Comparison of ENCODE assay signal across 13 cellular contexts in the genomic region with DNA sequence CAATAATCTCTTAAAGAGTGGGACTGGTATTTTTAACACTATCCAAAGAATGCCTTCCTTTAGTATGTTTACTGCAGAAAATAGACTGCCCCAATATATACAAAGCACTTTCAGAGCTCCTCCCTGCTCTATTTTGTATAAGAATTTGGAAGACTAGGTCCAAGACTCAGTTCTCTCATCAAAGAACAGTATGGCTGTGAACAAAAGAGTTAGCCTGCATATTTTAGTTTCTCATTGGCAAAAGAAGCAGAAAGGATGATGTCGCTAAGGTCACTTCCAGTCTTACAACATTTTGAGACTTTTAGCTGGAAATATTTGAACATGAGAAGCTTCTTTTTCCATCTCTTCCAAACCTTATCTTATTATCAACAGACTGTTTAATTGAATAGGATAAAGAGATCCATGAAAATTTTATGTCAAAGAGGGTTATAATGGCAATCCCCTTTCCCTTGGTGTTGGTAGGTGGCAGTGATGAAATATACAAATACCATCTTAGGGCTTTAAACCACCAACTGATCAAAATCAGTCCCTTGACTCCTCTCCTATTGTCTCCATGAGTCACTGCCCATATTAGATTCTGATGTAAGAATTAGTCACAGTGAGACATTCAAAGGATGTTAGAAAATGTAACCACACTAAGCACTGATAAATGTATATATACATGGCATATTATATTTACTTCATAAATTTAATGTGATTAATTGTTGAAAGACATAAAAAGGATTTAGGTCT.
A peak's percentile ranks its signal among the peaks of the same experiment; 100 is the strongest.
DNase-seq lines count a peak whose midpoint lies in the region; ATAC-seq, FAIRE-seq and TF ChIP-seq lines count a peak whose summit lies in the region.
"Had no signal": no experiment of that assay in that cellular context is flagged by ENCODE, and none has a peak within 500 bp of the region (broad histone marks: within the 10 kb centered on the region; RNA-seq: fewer than 3 reads in every experiment).

No MANE protein-coding gene starts in this region.

- ATAC-seq in activated CD8-positive, alpha-beta memory T cell treated with anti-CD3 and anti-CD28 coated beads, Interleukin-2, amount 10 ng/mL, durations not matched to agents 7 days and 5 days, result no peak
- ATAC-seq in GM21825 (IDR thresholded peaks at IDR 0.05; ENCODE audit: unreplicated experiment), result no peak

- TF ChIP-seq CTCF in epithelial cell of esophagus (IDR thresholded peaks at IDR 0.05; ENCODE audit: insufficient read depth, low read depth, low read length, missing control alignments), result no peak

- peak; percentile 96 for FAIRE-seq in RCC 7860 (lab: Jason Lieb, UNC)
- FAIRE-seq: islet of Langerhans had no signal

- no peaks in the 10 kb centered on the region for H3K27me3 Mint-ChIP-seq in activated CD8-positive, alpha-beta memory T cell treated with anti-CD3 and anti-CD28 coated beads, Interleukin-2, amount 10 ng/mL, durations not matched to agents 7 days and 5 days
- peaks cover 2% of the 10 kb centered on the region for H3K27me3 Mint-ChIP-seq in activated naive CD4-positive, alpha-beta T cell treated with anti-CD3 and anti-CD28 coated beads for 36 hours (ENCODE audit: low read depth)

- CTCF ChIA-PET in activated CD8-positive, alpha-beta memory T cell treated with anti-CD3 and anti-CD28 coated beads, Interleukin-2, amount 10 ng/mL, durations not matched to agents 7 days and 5 days (lab: Charles Lee), result no interaction called here
- CTCF ChIA-PET in activated naive CD4-positive, alpha-beta T cell treated with anti-CD3 and anti-CD28 coated beads for 36 hours (lab: Charles Lee), result interaction anchor here (0.5 kb wide), 1 partner anchor 101 kb away, joined by 3 read pairs; no protein-coding TSS in a partner anchor

- peak; percentile 62 for DNase-seq in GM03348 (ENCODE audit: low spot score)
- peak; percentile 86 for DNase-seq in RCC 7860 (ENCODE audit: low spot score)
- peak; percentile 88 for DNase-seq in epithelial cell of esophagus (ENCODE audit: low read depth)
- DNase-seq in pulmonary artery endothelial cell (ENCODE audit: low read depth, low spot score), result peak; percentile 5
- no peak for DNase-seq in activated CD8-positive, alpha-beta memory T cell treated with anti-CD3 and anti-CD28 coated beads, Interleukin-2, amount 10 ng/mL, durations not matched to agents 7 days and 5 days
- no peak for DNase-seq in activated naive CD4-positive, alpha-beta T cell treated with anti-CD3 and anti-CD28 coated beads for 36 hours
- no peak for DNase-seq in activated naive CD4-positive, alpha-beta T cell (lab: John Stamatoyannopoulos, UW)
- DNase-seq: effector memory CD4-positive, alpha-beta T cell; NCI-H2081 treated with DMSO at 0.1 percent for 48 hours; Peyer's patch; posterior cingulate gyrus had no signal

- no peaks in the 10 kb centered on the region for H3K4me1 Mint-ChIP-seq in activated CD8-positive, alpha-beta memory T cell treated with anti-CD3 and anti-CD28 coated beads, Interleukin-2, amount 10 ng/mL, durations not matched to agents 7 days and 5 days
- H3K4me1 Mint-ChIP-seq in activated naive CD4-positive, alpha-beta T cell treated with anti-CD3 and anti-CD28 coated beads for 36 hours (ENCODE audit: low read depth), result no peaks in the 10 kb centered on the region

- H3K9me3 Mint-ChIP-seq in activated CD8-positive, alpha-beta memory T cell treated with anti-CD3 and anti-CD28 coated beads, Interleukin-2, amount 10 ng/mL, durations not matched to agents 7 days and 5 days (ENCODE audit: low read depth), result no peaks in the 10 kb centered on the region
- peaks cover 2% of the 10 kb centered on the region for H3K9me3 Mint-ChIP-seq in activated naive CD4-positive, alpha-beta T cell treated with anti-CD3 and anti-CD28 coated beads for 36 hours

- H3K4me3 ChIP-seq in epithelial cell of esophagus (ENCODE audit: low read length), result no peak overlapping the region
- H3K4me3 ChIP-seq: Peyer's patch had no signal

- H3K4me3 Mint-ChIP-seq in activated CD8-positive, alpha-beta memory T cell treated with anti-CD3 and anti-CD28 coated beads, Interleukin-2, amount 10 ng/mL, durations not matched to agents 7 days and 5 days, result no peak overlapping the region
- H3K4me3 Mint-ChIP-seq in activated naive CD4-positive, alpha-beta T cell treated with anti-CD3 and anti-CD28 coated beads for 36 hours, result no peak overlapping the region

- intact Hi-C loops in activated naive CD4-positive, alpha-beta T cell treated with anti-CD3 and anti-CD28 coated beads for 36 hours (cut with micrococcal nuclease), result no loop called here

- no peak overlapping the region for H3K27ac Mint-ChIP-seq in activated CD8-positive, alpha-beta memory T cell treated with anti-CD3 and anti-CD28 coated beads, Interleukin-2, amount 10 ng/mL, durations not matched to agents 7 days and 5 days
- no peak overlapping the region for H3K27ac Mint-ChIP-seq in activated naive CD4-positive, alpha-beta T cell treated with anti-CD3 and anti-CD28 coated beads for 36 hours

- no peaks in the 10 kb centered on the region for H3K36me3 Mint-ChIP-seq in activated CD8-positive, alpha-beta memory T cell treated with anti-CD3 and anti-CD28 coated beads, Interleukin-2, amount 10 ng/mL, durations not matched to agents 7 days and 5 days
- no peaks in the 10 kb centered on the region for H3K36me3 Mint-ChIP-seq in activated naive CD4-positive, alpha-beta T cell treated with anti-CD3 and anti-CD28 coated beads for 36 hours (ENCODE audit: low read depth)

Comparison
In these comparisons a context has a peak if more than half of its experiments do, and no peak if none do; other contexts are left out.
1. DNase-seq: peak in GM03348 (single experiment), RCC 7860 (single experiment), epithelial cell of esophagus (single experiment) and pulmonary artery endothelial cell (single experiment); none in activated CD8-positive, alpha-beta memory T cell treated with anti-CD3 and anti-CD28 coated beads, Interleukin-2, amount 10 ng/mL, durations not matched to agents 7 days and 5 days (single experiment), activated naive CD4-positive, alpha-beta T cell treated with anti-CD3 and anti-CD28 coated beads for 36 hours (single experiment) and activated naive CD4-positive, alpha-beta T cell (0 of 4).